Comparison of ENCODE assay signal across 10 cellular contexts in the genomic region with DNA sequence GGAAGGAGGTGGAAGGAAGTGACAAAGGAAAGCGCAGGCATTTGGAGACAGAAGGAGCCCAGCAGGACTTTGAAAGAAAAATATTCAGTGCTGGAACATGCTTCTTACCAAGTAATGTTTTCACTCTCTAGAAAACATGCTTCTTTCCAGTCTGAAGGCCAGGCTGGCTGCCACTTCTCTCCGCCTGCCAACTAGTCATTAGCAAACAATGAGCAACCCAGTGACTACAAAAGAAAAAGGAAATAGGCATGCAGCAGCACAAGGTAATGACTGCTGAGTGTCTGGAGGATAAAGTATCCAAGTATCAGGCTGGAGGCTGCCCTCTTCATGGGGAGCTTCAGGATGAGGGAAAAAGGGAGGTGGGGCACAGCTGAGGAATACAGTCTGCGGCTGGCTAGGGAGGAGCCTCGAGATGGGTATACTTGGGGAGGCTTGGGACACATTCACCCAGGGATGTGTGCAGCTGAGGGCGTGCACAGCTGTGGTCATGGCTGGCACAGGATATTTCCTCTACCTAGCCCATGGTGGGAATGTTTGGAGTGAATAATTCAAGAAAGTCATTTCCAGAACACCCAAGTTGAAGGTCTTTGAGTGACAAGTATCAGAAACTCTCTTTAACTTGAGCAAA.
DNase-seq lines count a peak whose midpoint lies in the region; ATAC-seq and TF ChIP-seq lines count a peak whose summit lies in the region.
"Had no signal": no experiment of that assay in that cellular context is flagged by ENCODE, and none has a peak within 500 bp of the region (broad histone marks: within the 10 kb centered on the region; RNA-seq: fewer than 3 reads in every experiment).

No MANE protein-coding gene starts in this region.

- no peak for TF ChIP-seq CTCF in Loucy (conservative IDR thresholded peaks at IDR 0.05; ENCODE audit: low read length)
- no peak for TF ChIP-seq CTCF in PC-3 (conservative IDR thresholded peaks at IDR 0.05; ENCODE audit: low read depth, low read length)
- TF ChIP-seq CTCF in fibroblast of mammary gland (conservative IDR thresholded peaks at IDR 0.05; ENCODE audit: control insufficient read depth, insufficient read depth, low read depth, low read length), result no peak

- ATAC-seq in PC-3, result peak; percentile 96
- ATAC-seq in sciatic nerve, result peak; percentile 50
- ATAC-seq in HG02938 (IDR thresholded peaks at IDR 0.05; ENCODE audit: unreplicated experiment), result no peak
- no peak; the same call in 1 of the 3 replicates for ATAC-seq in SK-N-SH treated with all-trans-retinoic acid at 6 μM for 48 hours

- no peak overlapping the region for H3K4me3 ChIP-seq in Loucy (ENCODE audit: low read length, poor library complexity, severe bottlenecking)
- H3K4me3 ChIP-seq in PC-3 (ENCODE audit: low read length), result no peak overlapping the region
- H3K4me3 ChIP-seq in fibroblast of mammary gland (ENCODE audit: control insufficient read depth, low read depth, low read length), result no peak overlapping the region

- BruUV-seq in PC-3 (replicated peaks; lab: Mats Ljungman, UMichigan), result no TSS peak

- H3K9me2 ChIP-seq in Loucy (replicated peaks; ENCODE audit: low read depth, low read length) (no peaks in the 10 kb centered on the region), PC-3 (replicated peaks; ENCODE audit: low read length) (no peaks in the 10 kb centered on the region)

- H4K20me1 ChIP-seq in Loucy (ENCODE audit: insufficient read depth, low read length, poor library complexity, severe bottlenecking) (no peaks in the 10 kb centered on the region), PC-3 (ENCODE audit: low read length) (no peaks in the 10 kb centered on the region)

- H3K9ac ChIP-seq in Loucy (ENCODE audit: low read depth, low read length, poor library complexity, severe bottlenecking) (no peak overlapping the region), PC-3 (ENCODE audit: low read length) (no peak overlapping the region)

- H3K4me2 ChIP-seq in Loucy (ENCODE audit: low read depth, low read length, poor library complexity, severe bottlenecking), result no peak overlapping the region
- peak overlapping the region; percentile 58 for H3K4me2 ChIP-seq in PC-3 (ENCODE audit: low read length)

- peak overlapping the region; percentile 13; the same call in 1 of the 2 replicates for H2AFZ ChIP-seq in Loucy (ENCODE audit: low read length)
- H2AFZ ChIP-seq in PC-3 (ENCODE audit: low read length), result no peak overlapping the region

- POLR2A ChIA-PET in PC-3 (lab: Charles Lee; ENCODE audit: unreplicated experiment), result no interaction called here

- no peaks in the 10 kb centered on the region for H3K79me2 ChIP-seq in Loucy (ENCODE audit: insufficient read depth, low read length)
- H3K79me2 ChIP-seq in PC-3 (ENCODE audit: low read length), result no peaks in the 10 kb centered on the region

- H3K36me3 ChIP-seq in Loucy (ENCODE audit: insufficient read depth, low read length), result no peaks in the 10 kb centered on the region
- no peaks in the 10 kb centered on the region for H3K36me3 ChIP-seq in PC-3 (ENCODE audit: low read depth, low read length)

- H3F3A ChIP-seq in Loucy (ENCODE audit: low read depth) (no peaks in the 10 kb centered on the region), PC-3 (ENCODE audit: low read length, unreplicated experiment) (no peaks in the 10 kb centered on the region)

- H3K9me3 ChIP-seq in Loucy (ENCODE audit: insufficient read depth, low read depth, low read length) (no peaks in the 10 kb centered on the region), PC-3 (ENCODE audit: low read length) (no peaks in the 10 kb centered on the region)

- intact Hi-C loops in PC-3 (cut with micrococcal nuclease) (loop anchor here (10.0 kb wide), 1 partner anchor 200 kb away; no protein-coding TSS in a partner anchor), sciatic nerve (cut with DNase I) (no loop called here)

- H3K27me3 ChIP-seq in Loucy (ENCODE audit: insufficient read depth, low read length, poor library complexity, severe bottlenecking) (no peaks in the 10 kb centered on the region), PC-3 (ENCODE audit: low read length) (no peaks in the 10 kb centered on the region)

- DNase-seq in PC-3 (peak; percentile 71), fibroblast of mammary gland (ENCODE audit: low read depth) (peak; percentile 4), sciatic nerve (ENCODE audit: low spot score) (no peak), cerebellar nuclear complex (lab: John Stamatoyannopoulos, UW) (no peak)
- no peak for DNase-seq in activated CD8-positive, alpha-beta memory T cell treated with anti-CD3 and anti-CD28 coated beads for 24 hours
- DNase-seq: stimulated activated CD4-positive, alpha-beta T cell treated with anti-CD3 and anti-CD28 coated beads, Interleukin-1b, Interleukin-23, amount 100 ng/mL, for 48 hours; stimulated activated naive B cell treated with anti-CD40 and anti-IgM and Interleukin-4, amounts not matched to agents 10 μg/mL and 1 μg/mL and 100 μg/mL, for 72 hours had no signal

- H3K4me1 ChIP-seq in Loucy (ENCODE audit: insufficient read depth, low read length, poor library complexity, severe bottlenecking) (peaks cover 25% of the 10 kb centered on the region), PC-3 (ENCODE audit: insufficient read depth, low read length) (peaks cover 13% of the 10 kb centered on the region)

- CTCF ChIA-PET in PC-3 (lab: Charles Lee), result no interaction called here

- H3K27ac ChIP-seq in PC-3 (ENCODE audit: low read length), result no peak overlapping the region

TF ChIP-seq in SK-N-SH treated with all-trans-retinoic acid at 6 μM for 48 hours, 23 proteins besides CTCF, POLR2A, EP300 and RAD21:
- TF ChIP-seq GLIS3 (CRISPR knock-in tag; IDR thresholded peaks at IDR 0.05) (no peak), ARNTL (CRISPR knock-in tag; IDR thresholded peaks at IDR 0.05; ENCODE audit: borderline replicate concordance, low read depth) (no peak), ZFP3 (CRISPR knock-in tag; IDR thresholded peaks at IDR 0.05) (no peak), BACH2 (CRISPR knock-in tag; IDR thresholded peaks at IDR 0.05; ENCODE audit: borderline replicate concordance) (no peak), TCF4 (CRISPR knock-in tag; IDR thresholded peaks at IDR 0.05; ENCODE audit: borderline replicate concordance) (no peak), ZNF8 (CRISPR knock-in tag; IDR thresholded peaks at IDR 0.05) (no peak), OSR1 (CRISPR knock-in tag; IDR thresholded peaks at IDR 0.05) (no peak), SNAI2 (CRISPR knock-in tag; IDR thresholded peaks at IDR 0.05) (no peak)

Comparison
In these comparisons a context has a peak if more than half of its experiments do, and no peak if none do; other contexts are left out.
1. ATAC-seq: peak in PC-3 (single experiment) and sciatic nerve (single experiment); none in HG02938 (single experiment) and SK-N-SH treated with all-trans-retinoic acid at 6 μM for 48 hours (single experiment).
2. DNase-seq: peak in PC-3 (single experiment) and fibroblast of mammary gland (single experiment); none in sciatic nerve (single experiment), activated CD8-positive, alpha-beta memory T cell treated with anti-CD3 and anti-CD28 coated beads for 24 hours (single experiment) and cerebellar nuclear complex (0 of 2).